In the genomic region with DNA sequence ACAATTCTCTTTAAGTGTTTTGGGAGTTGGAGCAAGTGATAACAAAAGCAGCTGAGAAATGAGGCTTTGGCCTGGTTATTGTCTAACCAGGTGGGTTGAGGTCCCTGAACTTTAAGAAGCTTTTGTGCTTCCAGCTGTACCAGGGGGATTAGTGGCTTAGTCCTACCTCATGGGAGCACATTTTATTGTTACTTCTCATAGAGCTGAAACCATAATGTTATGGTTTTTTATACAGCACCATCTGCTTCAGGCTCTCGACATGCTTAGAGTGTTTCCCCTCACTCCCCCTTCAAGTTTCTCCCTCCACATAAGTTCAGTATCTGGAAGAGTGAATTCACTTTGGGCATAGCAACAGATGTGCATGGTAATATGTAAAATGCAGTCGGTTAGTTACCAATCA, we compare ENCODE assay signal across 21 cellular contexts.
DNase-seq lines count a peak whose midpoint lies in the region; ATAC-seq and TF ChIP-seq lines count a peak whose summit lies in the region.
"Had no signal": no experiment of that assay in that cellular context is flagged by ENCODE, and none has a peak within 500 bp of the region (broad histone marks: within the 10 kb centered on the region; RNA-seq: fewer than 3 reads in every experiment).

No MANE protein-coding gene starts in this region.

- DNase-seq in D341Med (ENCODE audit: low spot score): peak; percentile 70
- DNase-seq in GM23338 (ENCODE audit: low spot score): no peak
- DNase-seq in NCI-H2171 treated with DMSO at 0.1 percent for 48 hours (lab: John Stamatoyannopoulos, UW): peak; percentile 90
- DNase-seq in mesendoderm: no peak
- no peak for DNase-seq in CD8-positive, alpha-beta memory T cell
- no peak for DNase-seq in HuH-7 (ENCODE audit: low spot score)
- no peak for DNase-seq in posterior vena cava (ENCODE audit: low spot score)
- DNase-seq in NCI-H1417 (lab: John Stamatoyannopoulos, UW): no peak
- DNase-seq: activated B cell treated with CpG ODN at 0.5 μM for 24 hours; activated effector memory CD4-positive, alpha-beta T cell treated with anti-CD3 and anti-CD28 coated beads, Interleukin-2, amount 50 U/mL, for 16 hours; anterior cingulate cortex; BE2C; DMS79; left cardiac atrium; NCI-H2029 treated with DMSO at 0.1 percent for 48 hours; NK-92 treated with Interleukin-12 subunit alpha and Interleukin-12 subunit beta, amount 100 ng/mL, for 24 hours; ovary; RPMI8226; spleen; stimulated activated naive B cell treated with anti-CD40 and anti-IgM and Interleukin-4, amounts not matched to agents 10 μg/mL and 1 μg/mL and 100 μg/mL, for 72 hours had no signal

- H3K9me3 Mint-ChIP-seq in GM23338: no peaks in the 10 kb centered on the region
- H3K9me3 Mint-ChIP-seq in CD8-positive, alpha-beta memory T cell: peaks cover 3 to 6% (median 4%) of the 10 kb centered on the region in 5 donors
- H3K9me3 Mint-ChIP-seq: activated B cell treated with CpG ODN at 0.5 μM for 24 hours; stimulated activated naive B cell treated with anti-CD40 and anti-IgM and Interleukin-4, amounts not matched to agents 10 μg/mL and 1 μg/mL and 100 μg/mL, for 72 hours had no signal

- no peak overlapping the region for H3K23ac ChIP-seq in mesendoderm (ENCODE audit: low read length)

- peak overlapping the region; percentile 86 for H2AK5ac ChIP-seq in mesendoderm (ENCODE audit: low read length)

- no peaks in the 10 kb centered on the region for H3K79me2 ChIP-seq in GM23338 (replicated peaks; ENCODE audit: insufficient read depth)
- no peaks in the 10 kb centered on the region for H3K79me2 ChIP-seq in mesendoderm (ENCODE audit: control insufficient read depth, insufficient read depth, low read length)

- no peak overlapping the region for H3K27ac ChIP-seq in GM23338 (ENCODE audit: low read depth)
- no peak overlapping the region for H3K27ac ChIP-seq in mesendoderm (ENCODE audit: low read depth, low read length)
- H3K27ac ChIP-seq in CD8-positive, alpha-beta memory T cell (ENCODE audit: low read depth, low read length): no peak overlapping the region
- H3K27ac ChIP-seq: ovary, transverse colon had no signal

- H3K4me1 Mint-ChIP-seq in GM23338: peaks cover 14% of the 10 kb centered on the region
- H3K4me1 Mint-ChIP-seq in CD8-positive, alpha-beta memory T cell: peaks cover 31 to 51% (median 39%) of the 10 kb centered on the region in 3 donors

- H2BK15ac ChIP-seq in mesendoderm (replicated peaks; ENCODE audit: low read depth): no peak overlapping the region

- intact Hi-C loops in posterior vena cava (cut with DNase I): no loop called here

- no peak overlapping the region for H3K4me3 ChIP-seq in GM23338
- no peak overlapping the region for H3K4me3 ChIP-seq in mesendoderm (ENCODE audit: low read length)
- no peak overlapping the region for H3K4me3 ChIP-seq in CD8-positive, alpha-beta memory T cell (ENCODE audit: low read length)
- H3K4me3 ChIP-seq: ovary, spleen, transverse colon had no signal

- H3K4me2 ChIP-seq in GM23338: no peak overlapping the region
- H3K4me2 ChIP-seq in mesendoderm (ENCODE audit: low read length): no peak overlapping the region

- H3K9ac ChIP-seq in mesendoderm (ENCODE audit: low read length): no peak overlapping the region

- no peaks in the 10 kb centered on the region for H3K27me3 ChIP-seq in GM23338 (ENCODE audit: insufficient read depth)
- no peaks in the 10 kb centered on the region for H3K27me3 ChIP-seq in mesendoderm (ENCODE audit: insufficient read depth, low read length, poor library complexity)
- H3K27me3 ChIP-seq in CD8-positive, alpha-beta memory T cell (ENCODE audit: insufficient read depth, low read length, poor library complexity, severe bottlenecking): no peaks in the 10 kb centered on the region
- H3K27me3 ChIP-seq: BE2C, ovary, spleen, transverse colon had no signal

- CTCF ChIA-PET in CD8-positive, alpha-beta memory T cell (lab: Charles Lee): no interaction called here

- H4K8ac ChIP-seq in mesendoderm (ENCODE audit: low read depth, low read length): no peak overlapping the region

- no peak for TF ChIP-seq CTCF in GM23338 (conservative IDR thresholded peaks at IDR 0.05; ENCODE audit: low read depth in 2 of 2)

- no peak overlapping the region for H2BK120ac ChIP-seq in mesendoderm (ENCODE audit: low read depth, low read length)

- 0 out of 2 replicates have a peak, but pooled peaks cover 4% of the 10 kb centered on the region for H4K20me1 ChIP-seq in GM23338 (replicated peaks; ENCODE audit: insufficient read depth)

- ATAC-seq in GM23338: no peak
- ATAC-seq: left cardiac atrium had no signal

- no peak overlapping the region for H3K27ac Mint-ChIP-seq in GM23338
- H3K27ac Mint-ChIP-seq in CD8-positive, alpha-beta memory T cell: peak overlapping the region in 2 of 8 donors; percentile 6

- H3K36me3 Mint-ChIP-seq in GM23338 (ENCODE audit: low read depth): peaks cover 14% of the 10 kb centered on the region
- peaks cover 0 to 8% (median 0%) of the 10 kb centered on the region in 3 donors for H3K36me3 Mint-ChIP-seq in CD8-positive, alpha-beta memory T cell
- H3K36me3 Mint-ChIP-seq: stimulated activated naive B cell treated with anti-CD40 and anti-IgM and Interleukin-4, amounts not matched to agents 10 μg/mL and 1 μg/mL and 100 μg/mL, for 72 hours had no signal

- no peak overlapping the region for H3K4ac ChIP-seq in mesendoderm (ENCODE audit: low read depth, low read length)

- H3K4me1 ChIP-seq in GM23338 (ENCODE audit: insufficient read depth): no peaks in the 10 kb centered on the region
- H3K4me1 ChIP-seq in mesendoderm (ENCODE audit: control insufficient read depth, low read depth, low read length): peaks cover 2% of the 10 kb centered on the region
- H3K4me1 ChIP-seq in CD8-positive, alpha-beta memory T cell (ENCODE audit: insufficient read depth, low read length): peaks cover 34% of the 10 kb centered on the region

- H3K36me3 ChIP-seq in GM23338 (ENCODE audit: insufficient read depth) (no peaks in the 10 kb centered on the region), mesendoderm (ENCODE audit: control insufficient read depth, insufficient read depth, low read length) (no peaks in the 10 kb centered on the region)
- H3K36me3 ChIP-seq in CD8-positive, alpha-beta memory T cell (ENCODE audit: insufficient read depth, low read length): no peaks in the 10 kb centered on the region
- H3K36me3 ChIP-seq: BE2C, ovary, spleen, transverse colon had no signal

- no peak overlapping the region for H3K56ac ChIP-seq in mesendoderm (ENCODE audit: low read length)

- H3K27me3 Mint-ChIP-seq in GM23338 (ENCODE audit: insufficient read depth, low read depth, poor library complexity): no peaks in the 10 kb centered on the region
- no peaks in the 10 kb centered on the region for H3K27me3 Mint-ChIP-seq in CD8-positive, alpha-beta memory T cell
- H3K27me3 Mint-ChIP-seq: stimulated activated naive B cell treated with anti-CD40 and anti-IgM and Interleukin-4, amounts not matched to agents 10 μg/mL and 1 μg/mL and 100 μg/mL, for 72 hours had no signal

- H2AFZ ChIP-seq in GM23338: peak overlapping the region; percentile 2; the same call in 1 of the 2 replicates

- H3F3A ChIP-seq in GM23338 (replicated peaks; ENCODE audit: low read depth): no peaks in the 10 kb centered on the region

- H3K9me3 ChIP-seq in CD8-positive, alpha-beta memory T cell (ENCODE audit: low read length): no peaks in the 10 kb centered on the region
- H3K9me3 ChIP-seq: BE2C, ovary, transverse colon had no signal

- H3K9me2 ChIP-seq in GM23338 (ENCODE audit: insufficient read depth): no peaks in the 10 kb centered on the region

- H4K5ac ChIP-seq in mesendoderm (ENCODE audit: low read length): no peak overlapping the region

- H3K79me1 ChIP-seq in mesendoderm (ENCODE audit: low read length): no peaks in the 10 kb centered on the region

- POLR2A ChIA-PET in CD8-positive, alpha-beta memory T cell (lab: Charles Lee): interaction anchor here (0.6 kb wide), 1 partner anchor 71 kb away, joined by 3 read pairs; no protein-coding TSS in a partner anchor

- no peak overlapping the region for H3K4me3 Mint-ChIP-seq in GM23338
- peak overlapping the region in 3 of 7 donors; percentile 0 to 21 (median 6) for H3K4me3 Mint-ChIP-seq in CD8-positive, alpha-beta memory T cell

- no peak overlapping the region for H2BK5ac ChIP-seq in mesendoderm (ENCODE audit: low read length)

- WGBS in mesendoderm (ENCODE audit: extremely low coverage, insufficient coverage, low lambda C conversion rate): no CpG with 5 or more reads among the region's 2 CpGs

- H3K18ac ChIP-seq in mesendoderm (ENCODE audit: low read length): peak overlapping the region; percentile 60

TF ChIP-seq in GM23338, 12 proteins besides CTCF, POLR2A, EP300 and RAD21 (continues in another document):
- TF ChIP-seq EZH2 (IDR thresholded peaks at IDR 0.05; ENCODE audit: low read depth, unreplicated experiment) (no peak), POLR2AphosphoS5 (IDR thresholded peaks at IDR 0.05; ENCODE audit: low read depth) (no peak), NANOG (IDR thresholded peaks at IDR 0.05; ENCODE audit: borderline replicate concordance) (no peak), STAT1 (IDR thresholded peaks at IDR 0.05; ENCODE audit: unreplicated experiment) (no peak), ZNF114 (CRISPR knock-in tag; IDR thresholded peaks at IDR 0.05) (no peak), EZH2phosphoT487 (IDR thresholded peaks at IDR 0.05; ENCODE audit: unreplicated experiment) (no peak), ZNF331 (CRISPR knock-in tag; IDR thresholded peaks at IDR 0.05; ENCODE audit: low read depth) (no peak)
- TF ChIP-seq, protein P1, sequence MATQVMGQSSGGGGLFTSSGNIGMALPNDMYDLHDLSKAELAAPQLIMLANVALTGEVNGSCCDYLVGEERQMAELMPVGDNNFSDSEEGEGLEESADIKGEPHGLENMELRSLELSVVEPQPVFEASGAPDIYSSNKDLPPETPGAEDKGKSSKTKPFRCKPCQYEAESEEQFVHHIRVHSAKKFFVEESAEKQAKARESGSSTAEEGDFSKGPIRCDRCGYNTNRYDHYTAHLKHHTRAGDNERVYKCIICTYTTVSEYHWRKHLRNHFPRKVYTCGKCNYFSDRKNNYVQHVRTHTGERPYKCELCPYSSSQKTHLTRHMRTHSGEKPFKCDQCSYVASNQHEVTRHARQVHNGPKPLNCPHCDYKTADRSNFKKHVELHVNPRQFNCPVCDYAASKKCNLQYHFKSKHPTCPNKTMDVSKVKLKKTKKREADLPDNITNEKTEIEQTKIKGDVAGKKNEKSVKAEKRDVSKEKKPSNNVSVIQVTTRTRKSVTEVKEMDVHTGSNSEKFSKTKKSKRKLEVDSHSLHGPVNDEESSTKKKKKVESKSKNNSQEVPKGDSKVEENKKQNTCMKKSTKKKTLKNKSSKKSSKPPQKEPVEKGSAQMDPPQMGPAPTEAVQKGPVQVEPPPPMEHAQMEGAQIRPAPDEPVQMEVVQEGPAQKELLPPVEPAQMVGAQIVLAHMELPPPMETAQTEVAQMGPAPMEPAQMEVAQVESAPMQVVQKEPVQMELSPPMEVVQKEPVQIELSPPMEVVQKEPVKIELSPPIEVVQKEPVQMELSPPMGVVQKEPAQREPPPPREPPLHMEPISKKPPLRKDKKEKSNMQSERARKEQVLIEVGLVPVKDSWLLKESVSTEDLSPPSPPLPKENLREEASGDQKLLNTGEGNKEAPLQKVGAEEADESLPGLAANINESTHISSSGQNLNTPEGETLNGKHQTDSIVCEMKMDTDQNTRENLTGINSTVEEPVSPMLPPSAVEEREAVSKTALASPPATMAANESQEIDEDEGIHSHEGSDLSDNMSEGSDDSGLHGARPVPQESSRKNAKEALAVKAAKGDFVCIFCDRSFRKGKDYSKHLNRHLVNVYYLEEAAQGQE (IDR thresholded peaks at IDR 0.05; ENCODE audit: unreplicated experiment): no peak

Comparison
In these comparisons a context has a peak if more than half of its experiments do, and no peak if none do; other contexts are left out.
1. DNase-seq: peak in D341Med (single experiment) and NCI-H2171 treated with DMSO at 0.1 percent for 48 hours (single experiment); none in GM23338 (single experiment), mesendoderm (single experiment), CD8-positive, alpha-beta memory T cell (0 of 5), HuH-7 (single experiment), posterior vena cava (single experiment) and NCI-H1417 (0 of 3).